27 cellular contexts compared by ENCODE assay signal in genomic region chr1:201782353-201782752, GRCh38. TPM values are rescaled to one million over a fixed set of nuclear protein-coding genes. Genes with fewer than 3 reads are reported as not detected.
DNase-seq lines count a peak whose midpoint lies in the region; ATAC-seq and TF ChIP-seq lines count a peak whose summit lies in the region.
"Had no signal": no experiment of that assay in that cellular context is flagged by ENCODE, and none has a peak within 500 bp of the region (broad histone marks: within the 10 kb centered on the region; RNA-seq: fewer than 3 reads in every experiment).

No MANE protein-coding gene starts in this region.

- no peaks in the 10 kb centered on the region for H3K9me2 ChIP-seq in HCT116 (ENCODE audit: insufficient read depth)

- H3K4me2 ChIP-seq in HCT116 (ENCODE audit: low read length) = no peak overlapping the region
- H3K4me2 ChIP-seq: BLaER1 treated with 17β-estradiol and CSF1 and Interleukin-3, amounts not matched to agents 10 nM and 100 nM; PC-9 had no signal

- no peaks in the 10 kb centered on the region for H3K79me2 ChIP-seq in HCT116 (ENCODE audit: insufficient read depth, low read length)

- H3K9ac ChIP-seq in HCT116 (ENCODE audit: low read length) = no peak overlapping the region
- H3K9ac ChIP-seq: BLaER1 treated with 17β-estradiol and CSF1 and Interleukin-3, amounts not matched to agents 10 nM and 100 nM had no signal

- H3K27me3 Mint-ChIP-seq in MCF 10A (ENCODE audit: insufficient read depth, unreplicated experiment) = no peaks in the 10 kb centered on the region
- peaks cover 0 to 16% (median 0%) of the 10 kb centered on the region in 5 donors for H3K27me3 Mint-ChIP-seq in naive thymus-derived CD4-positive, alpha-beta T cell
- H3K27me3 Mint-ChIP-seq: CD4-positive, alpha-beta T cell had no signal

- ATAC-seq in HCT116 = no peak
- no peak for ATAC-seq in naive thymus-derived CD4-positive, alpha-beta T cell
- ATAC-seq: GM12878 had no signal

- H3K27me3 ChIP-seq in breast epithelium = no peaks in the 10 kb centered on the region
- H3K27me3 ChIP-seq in HCT116 (ENCODE audit: insufficient read depth, low read length) = no peaks in the 10 kb centered on the region
- H3K27me3 ChIP-seq in naive thymus-derived CD4-positive, alpha-beta T cell (ENCODE audit: control insufficient read depth in 2 of 2, insufficient read depth in 2 of 2, low read length in 2 of 2) = no peaks in the 10 kb centered on the region
- H3K27me3 ChIP-seq: BLaER1 treated with 17β-estradiol and CSF1 and Interleukin-3, amounts not matched to agents 10 nM and 100 nM; MG63 had no signal

- no peak overlapping the region for H3K27ac ChIP-seq in breast epithelium
- no peak overlapping the region for H3K27ac ChIP-seq in HCT116 (ENCODE audit: low read depth, low read length)
- peak overlapping the region; percentile 32 for H3K27ac ChIP-seq in cingulate gyrus (ENCODE audit: low read depth, low read length)
- H3K27ac ChIP-seq in temporal lobe (ENCODE audit: low read depth, low read length) = peak overlapping the region; percentile 13
- H3K27ac ChIP-seq in naive thymus-derived CD4-positive, alpha-beta T cell (ENCODE audit: low read depth, low read length) = no peak overlapping the region
- H3K27ac ChIP-seq: PC-9 had no signal

- RAD21 ChIA-PET in HCT116 (lab: Charles Lee; ENCODE audit: low non-redundant PET in 1 of 2, low total read pairs in 2 of 2, uncharacterized antibody in 2 of 2, unreplicated experiment in 2 of 2) = no interaction called here

- no peaks in the 10 kb centered on the region for H3K9me3 Mint-ChIP-seq in MCF 10A (ENCODE audit: unreplicated experiment)
- no peaks in the 10 kb centered on the region for H3K9me3 Mint-ChIP-seq in naive thymus-derived CD4-positive, alpha-beta T cell
- H3K9me3 Mint-ChIP-seq: CD4-positive, alpha-beta T cell had no signal

- H3K27ac Mint-ChIP-seq in MCF 10A (ENCODE audit: low read depth, unreplicated experiment) = peak overlapping the region; percentile 22
- no peak overlapping the region for H3K27ac Mint-ChIP-seq in naive thymus-derived CD4-positive, alpha-beta T cell
- H3K27ac Mint-ChIP-seq: CD4-positive, alpha-beta T cell had no signal

- H3K4me1 Mint-ChIP-seq in MCF 10A (ENCODE audit: insufficient read depth, unreplicated experiment) = peaks cover 22% of the 10 kb centered on the region
- peaks cover 0 to 3% (median 0%) of the 10 kb centered on the region in 7 donors for H3K4me1 Mint-ChIP-seq in naive thymus-derived CD4-positive, alpha-beta T cell

- CTCF ChIA-PET in MCF 10A (lab: Yijun Ruan, JAX) = interaction anchor here (0.6 to 43.4 kb wide), 5 partner anchors 10 to 509 kb away, joined by 4 to 1744 read pairs (median 106); no protein-coding TSS in a partner anchor
- CTCF ChIA-PET in HCT116 (lab: Charles Lee) = no interaction called here
- CTCF ChIA-PET in naive thymus-derived CD4-positive, alpha-beta T cell (lab: Charles Lee) = no interaction called here

- H3K4me3 Mint-ChIP-seq in MCF 10A (ENCODE audit: unreplicated experiment) = no peak overlapping the region
- no peak overlapping the region for H3K4me3 Mint-ChIP-seq in naive thymus-derived CD4-positive, alpha-beta T cell
- H3K4me3 Mint-ChIP-seq: CD4-positive, alpha-beta T cell had no signal

- H3K4me1 ChIP-seq in breast epithelium (peaks cover 0 to 8% of the 10 kb centered on the region in 2 donors), HCT116 (ENCODE audit: control insufficient read depth in 1 of 2, insufficient read depth in 2 of 2, low read length in 2 of 2) (no peaks in the 10 kb centered on the region; a peak in 1 of 4 replicates)
- no peaks in the 10 kb centered on the region for H3K4me1 ChIP-seq in naive thymus-derived CD4-positive, alpha-beta T cell (ENCODE audit: control insufficient read depth in 2 of 2, insufficient read depth in 2 of 2, low read length in 2 of 2)

- TF ChIP-seq POLR2A in breast epithelium (IDR thresholded peaks at IDR 0.05) (no peak), HCT116 (IDR thresholded peaks at IDR 0.05; ENCODE audit: borderline replicate concordance, extremely low read depth, insufficient read depth, insufficient read length) (no peak)

- peaks cover 72% of the 10 kb centered on the region for H3K36me3 Mint-ChIP-seq in MCF 10A (ENCODE audit: insufficient read depth, unreplicated experiment)
- peaks cover 0 to 39% (median 11%) of the 10 kb centered on the region in 5 donors for H3K36me3 Mint-ChIP-seq in naive thymus-derived CD4-positive, alpha-beta T cell

- no peak overlapping the region for H2AFZ ChIP-seq in HCT116 (ENCODE audit: low read depth, low read length, poor library complexity, severe bottlenecking)
- H2AFZ ChIP-seq: PC-9 had no signal

- no peaks in the 10 kb centered on the region for H4K20me1 ChIP-seq in HCT116 (ENCODE audit: insufficient read depth)

- intact Hi-C loops in MCF 10A (cut with micrococcal nuclease) = no loop called here
- intact Hi-C loops in breast epithelium (cut with DNase I; ENCODE audit: low total_unique reads) = no loop called here
- intact Hi-C loops in HCT116 (cut with micrococcal nuclease) = no loop called here
- intact Hi-C loops in naive thymus-derived CD4-positive, alpha-beta T cell (cut with micrococcal nuclease) = no loop called here

- no peak for TF ChIP-seq RAD21 in HCT116 (IDR thresholded peaks at IDR 0.05; ENCODE audit: low read depth)

- TF ChIP-seq CTCF in MCF 10A (IDR thresholded peaks at IDR 0.05; ENCODE audit: unreplicated experiment) (no peak), breast epithelium (IDR thresholded peaks at IDR 0.05) (no peak), HCT116 (IDR thresholded peaks at IDR 0.05 in 2 of 3, conservative IDR thresholded peaks at IDR 0.05 in 1 of 3; ENCODE audit: borderline replicate concordance in 1 of 3, insufficient read depth in 1 of 3, low read depth in 2 of 3, low read length in 2 of 3) (no peak)

- POLR2A ChIA-PET in MCF 10A (lab: Yijun Ruan, JAX) (interaction anchor here (0.6 to 1.8 kb wide), 4 partner anchors 12 to 199 kb away, joined by 3 to 6 read pairs (median 4); no protein-coding TSS in a partner anchor), HCT116 (lab: Charles Lee) (no interaction called here)
- POLR2A ChIA-PET in naive thymus-derived CD4-positive, alpha-beta T cell (lab: Charles Lee) = no interaction called here

- H3K4me3 ChIP-seq in breast epithelium (no peak overlapping the region), HCT116 (replicated peaks in 1 of 2; ENCODE audit: low read depth in 1 of 2, low read length in 2 of 2) (no peak overlapping the region)
- H3K4me3 ChIP-seq in naive thymus-derived CD4-positive, alpha-beta T cell (ENCODE audit: low read length) = no peak overlapping the region
- H3K4me3 ChIP-seq: BLaER1 treated with 17β-estradiol and CSF1 and Interleukin-3, amounts not matched to agents 10 nM and 100 nM; GM12878; MG63; PC-9 had no signal

- no peak for DNase-seq in MCF 10A (ENCODE audit: unreplicated experiment)
- DNase-seq in breast epithelium (ENCODE audit: low spot score in 2 of 2) = no peak
- DNase-seq in HCT116 (ENCODE audit: low read depth, low spot score) = no peak
- no peak for DNase-seq in naive thymus-derived CD4-positive, alpha-beta T cell
- no peak for DNase-seq in stimulated activated CD4-positive, alpha-beta T cell treated with anti-CD3 and anti-CD28 coated beads, Interleukin-4, amount 100 ng/mL, for 4 hours
- DNase-seq in DMS153 treated with DMSO at 0.1 percent for 48 hours (lab: John Stamatoyannopoulos, UW; ENCODE audit: unreplicated experiment) = no peak
- DNase-seq: 8988T; AML-193; CD4-positive, alpha-beta T cell; COR-L47; DMS79; EL; GDM1; GOT3; HCEC 1CT; MG63; NCI-H1105 treated with DMSO at 0.1 percent for 48 hours; NCI-H146; NCI-H1930; NCI-H2107; NCI-H446; PC-9; SHP77 treated with DMSO at 0.1 percent for 48 hours had no signal

- H3K9me3 ChIP-seq in breast epithelium = no peaks in the 10 kb centered on the region
- H3K9me3 ChIP-seq in HCT116 (ENCODE audit: control insufficient read depth in 1 of 2, insufficient read depth in 1 of 2, low read depth in 1 of 2, low read length in 2 of 2) = no peaks in the 10 kb centered on the region
- no peaks in the 10 kb centered on the region for H3K9me3 ChIP-seq in naive thymus-derived CD4-positive, alpha-beta T cell (ENCODE audit: control insufficient read depth in 2 of 3, low read length in 3 of 3)
- H3K9me3 ChIP-seq: BLaER1 treated with 17β-estradiol and CSF1 and Interleukin-3, amounts not matched to agents 10 nM and 100 nM; MG63 had no signal

- BruUV-seq in MCF 10A (replicated peaks; lab: Mats Ljungman, UMichigan) (TSS peak; percentile 11), HCT116 (replicated peaks; lab: Mats Ljungman, UMichigan) (TSS peak; percentile 15)

- no peaks in the 10 kb centered on the region for H3K36me3 ChIP-seq in breast epithelium
- H3K36me3 ChIP-seq in HCT116 (ENCODE audit: control insufficient read depth in 1 of 2, insufficient read depth in 2 of 2, low read length in 2 of 2) = peaks cover 14 to 21% of the 10 kb centered on the region in 2 experiments; a peak in 3 of 4 replicates
- H3K36me3 ChIP-seq in naive thymus-derived CD4-positive, alpha-beta T cell (ENCODE audit: control insufficient read depth in 2 of 3, insufficient read depth in 3 of 3, low read length in 3 of 3) = peaks cover 0 to 12% (median 0%) of the 10 kb centered on the region in 3 experiments

TF ChIP-seq in HCT116, 20 proteins besides CTCF, POLR2A, EP300 and RAD21 (continues in another document):
- TF ChIP-seq ZFX (IDR thresholded peaks at IDR 0.05) = no peak
- no peak for TF ChIP-seq TCF7L2 (IDR thresholded peaks at IDR 0.05; ENCODE audit: borderline replicate concordance, extremely low read depth, insufficient read depth, insufficient read length)
- no peak for TF ChIP-seq ELF1 (IDR thresholded peaks at IDR 0.05; ENCODE audit: borderline replicate concordance, low read depth)
- no peak for TF ChIP-seq EGR1 (IDR thresholded peaks at IDR 0.05; ENCODE audit: low read depth)
- TF ChIP-seq ATF3 (IDR thresholded peaks at IDR 0.05) = no peak
- TF ChIP-seq EZH2 (IDR thresholded peaks at IDR 0.05) = no peak
- TF ChIP-seq SIN3A (IDR thresholded peaks at IDR 0.05; ENCODE audit: low read depth) = no peak
- TF ChIP-seq JUND (IDR thresholded peaks at IDR 0.05) = no peak
- TF ChIP-seq CEBPB (IDR thresholded peaks at IDR 0.05; ENCODE audit: low read depth) = no peak
- TF ChIP-seq MAX (IDR thresholded peaks at IDR 0.05) = no peak
- no peak for TF ChIP-seq SP1 (IDR thresholded peaks at IDR 0.05; ENCODE audit: low read depth)

RNA-seq across cellular contexts. Expression of gene IPO9, which starts 46.6 kb away (rescaled TPM):
- 112 and 117 TPM in 2 replicates for total RNA-seq in MCF 10A (2022)
- total RNA-seq in breast epithelium = 10 to 100 TPM; 15.2 to 21.3 (median 18.1) TPM
- total RNA-seq in HCT116 (2021; ENCODE audit: unreplicated experiment) = 80.6 TPM
- polyA plus RNA-seq in HCT116 (2012) = 34.4 and 44.0 TPM in 2 replicates
- total RNA-seq in temporal lobe = 35.7 TPM
- total RNA-seq in naive thymus-derived CD4-positive, alpha-beta T cell = 10 to 100 TPM; 28.7 to 55.3 (median 37.9) TPM
- polyA plus RNA-seq in naive thymus-derived CD4-positive, alpha-beta T cell = 10 to 100 TPM; 20.8 to 24.7 TPM

Comparison
In these comparisons a context has a peak if more than half of its experiments do, and no peak if none do; other contexts are left out.
1. H3K27ac ChIP-seq: peak in cingulate gyrus (single experiment) and temporal lobe (single experiment); none in breast epithelium (0 of 2), HCT116 (single experiment) and naive thymus-derived CD4-positive, alpha-beta T cell (single experiment).